11 cellular contexts compared by ENCODE assay signal in the genomic region with DNA sequence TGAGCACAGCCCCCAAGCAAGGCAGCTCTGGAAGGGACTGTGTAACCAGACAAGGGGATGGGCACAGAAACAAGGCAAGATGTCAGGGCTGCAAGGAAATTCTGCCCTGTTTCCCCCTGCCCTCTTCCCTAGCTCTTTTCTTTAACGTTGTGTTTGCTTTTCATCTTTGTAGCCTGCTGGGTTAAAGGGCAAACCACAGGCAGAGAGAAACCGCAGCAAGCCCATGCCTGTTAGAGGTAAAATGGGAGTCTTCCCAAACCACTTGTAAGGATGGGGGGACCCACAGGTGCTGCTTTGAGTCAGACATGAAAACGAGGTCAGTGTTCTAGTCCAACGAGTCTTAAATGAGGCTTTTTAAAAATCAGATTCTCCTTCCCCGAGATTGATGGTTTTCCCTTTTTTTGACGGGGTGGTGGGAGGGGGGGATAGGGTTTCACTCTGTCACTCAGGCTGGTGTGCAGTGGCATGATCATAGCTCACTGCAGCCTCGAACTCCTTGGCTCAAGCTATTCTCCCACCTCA. TPM values are rescaled to one million over a fixed set of nuclear protein-coding genes. Genes with fewer than 3 reads are reported as not detected.
DNase-seq lines count a peak whose midpoint lies in the region; ATAC-seq and TF ChIP-seq lines count a peak whose summit lies in the region.
"Had no signal": no experiment of that assay in that cellular context is flagged by ENCODE, and none has a peak within 500 bp of the region (broad histone marks: within the 10 kb centered on the region; RNA-seq: fewer than 3 reads in every experiment).

No MANE protein-coding gene starts in this region.

- no peaks in the 10 kb centered on the region for H3K9me3 Mint-ChIP-seq in activated T-helper 2 cell treated with anti-CD3 and anti-CD28 coated beads, Interferon-gamma antibody, Interleukin-2, Interleukin-4, amounts not matched to agents 10 μg/mL and 5 μg/mL and 100 μg/mL, durations not matched to agents 14 hours and 24 hours and 36 hours
- H3K9me3 Mint-ChIP-seq in naive thymus-derived CD4-positive, alpha-beta T cell, result no peaks in the 10 kb centered on the region

- H3K27ac ChIP-seq in naive thymus-derived CD4-positive, alpha-beta T cell (ENCODE audit: low read depth, low read length), result no peak overlapping the region
- peak overlapping the region in 2 of 8 donors; percentile 15 to 36 for H3K27ac ChIP-seq in spleen
- H3K27ac ChIP-seq: upper lobe of left lung had no signal

- WGBS in spleen, 5 donors, result 23 to 47% (median 32%) methylated on average over 7 of the region's 7 CpGs

- H3K27ac Mint-ChIP-seq in activated T-helper 2 cell treated with anti-CD3 and anti-CD28 coated beads, Interferon-gamma antibody, Interleukin-2, Interleukin-4, amounts not matched to agents 10 μg/mL and 5 μg/mL and 100 μg/mL, durations not matched to agents 14 hours and 24 hours and 36 hours, result peak overlapping the region; percentile 49
- H3K27ac Mint-ChIP-seq in naive thymus-derived CD4-positive, alpha-beta T cell, result peak overlapping the region in 7 of 9 donors; percentile 17 to 90 (median 65)

- no peak for TF ChIP-seq CTCF in NB4 (IDR thresholded peaks at IDR 0.05; ENCODE audit: low read depth, low read length)
- no peak for TF ChIP-seq CTCF in spleen (IDR thresholded peaks at IDR 0.05 in 8 of 11, conservative IDR thresholded peaks at IDR 0.05 in 3 of 11)

- peaks cover 12% of the 10 kb centered on the region for H3K36me3 Mint-ChIP-seq in activated T-helper 2 cell treated with anti-CD3 and anti-CD28 coated beads, Interferon-gamma antibody, Interleukin-2, Interleukin-4, amounts not matched to agents 10 μg/mL and 5 μg/mL and 100 μg/mL, durations not matched to agents 14 hours and 24 hours and 36 hours (ENCODE audit: low read depth)
- H3K36me3 Mint-ChIP-seq in naive thymus-derived CD4-positive, alpha-beta T cell, result peaks cover 0 to 12% (median 0%) of the 10 kb centered on the region in 5 donors

- DNase-seq in Daoy (ENCODE audit: low read depth), result peak; percentile 46
- DNase-seq in NB4 (ENCODE audit: low read depth), result peak; percentile 7
- peak; percentile 16 for DNase-seq in activated T-helper 2 cell treated with anti-CD3 and anti-CD28 coated beads, Interferon-gamma antibody, Interleukin-2, Interleukin-4, amounts not matched to agents 10 μg/mL and 5 μg/mL and 100 μg/mL, durations not matched to agents 14 hours and 24 hours and 36 hours (ENCODE audit: low spot score)
- DNase-seq in naive thymus-derived CD4-positive, alpha-beta T cell, result peak in 4 of 9 donors; percentile 8 to 37 (median 14)
- no peak for DNase-seq in spleen
- DNase-seq in H7, result no peak
- DNase-seq: islet precursor cell, SW 1271, upper lobe of left lung had no signal

- H3K4me1 ChIP-seq in naive thymus-derived CD4-positive, alpha-beta T cell (ENCODE audit: control insufficient read depth in 2 of 2, insufficient read depth in 2 of 2, low read length in 2 of 2), result peaks cover 29 to 56% of the 10 kb centered on the region in 2 donors
- H3K4me1 ChIP-seq in spleen, result peaks cover 21 to 94% (median 66%) of the 10 kb centered on the region in 6 donors

- H3K4me3 Mint-ChIP-seq in activated T-helper 2 cell treated with anti-CD3 and anti-CD28 coated beads, Interferon-gamma antibody, Interleukin-2, Interleukin-4, amounts not matched to agents 10 μg/mL and 5 μg/mL and 100 μg/mL, durations not matched to agents 14 hours and 24 hours and 36 hours (ENCODE audit: low read depth), result peak overlapping the region; percentile 53
- peak overlapping the region; percentile 32 to 86 (median 76) for H3K4me3 Mint-ChIP-seq in naive thymus-derived CD4-positive, alpha-beta T cell

- ATAC-seq in naive thymus-derived CD4-positive, alpha-beta T cell, result peak; percentile 40
- ATAC-seq in HG03025 (IDR thresholded peaks at IDR 0.05; ENCODE audit: low FRiP score, unreplicated experiment), result no peak
- ATAC-seq in HG03139 (IDR thresholded peaks at IDR 0.05; ENCODE audit: unreplicated experiment), result no peak

- POLR2A ChIA-PET in naive thymus-derived CD4-positive, alpha-beta T cell (lab: Charles Lee), result interaction anchor here (1.3 kb wide), 1 partner anchor 63 kb away, joined by 3 read pairs; no protein-coding TSS in a partner anchor

- H3K4me3 ChIP-seq in NB4 (ENCODE audit: low read depth, low read length), result no peak overlapping the region
- no peak overlapping the region for H3K4me3 ChIP-seq in naive thymus-derived CD4-positive, alpha-beta T cell (ENCODE audit: low read length)
- H3K4me3 ChIP-seq in spleen, result no peak overlapping the region
- no peak overlapping the region for H3K4me3 ChIP-seq in H7 (ENCODE audit: insufficient read depth, low read depth, low read length)
- H3K4me3 ChIP-seq: upper lobe of left lung had no signal

- H3K27me3 ChIP-seq in naive thymus-derived CD4-positive, alpha-beta T cell (ENCODE audit: control insufficient read depth in 2 of 2, insufficient read depth in 2 of 2, low read length in 2 of 2), result no peaks in the 10 kb centered on the region
- H3K27me3 ChIP-seq in spleen (replicated peaks in 1 of 7) (no peaks in the 10 kb centered on the region), H7 (ENCODE audit: control insufficient read depth, insufficient read depth, low read length) (no peaks in the 10 kb centered on the region)
- H3K27me3 ChIP-seq: upper lobe of left lung had no signal

- TF ChIP-seq POLR2A in NB4 (IDR thresholded peaks at IDR 0.05; ENCODE audit: extremely low read depth, insufficient read length) (no peak), spleen (IDR thresholded peaks at IDR 0.05) (no peak)

- CTCF ChIA-PET in naive thymus-derived CD4-positive, alpha-beta T cell (lab: Charles Lee), result interaction anchor here (0.5 kb wide), 1 partner anchor 124 kb away, joined by 4 read pairs; no protein-coding TSS in a partner anchor

- H3K4me1 Mint-ChIP-seq in activated T-helper 2 cell treated with anti-CD3 and anti-CD28 coated beads, Interferon-gamma antibody, Interleukin-2, Interleukin-4, amounts not matched to agents 10 μg/mL and 5 μg/mL and 100 μg/mL, durations not matched to agents 14 hours and 24 hours and 36 hours (ENCODE audit: low read depth), result peaks cover 57% of the 10 kb centered on the region
- H3K4me1 Mint-ChIP-seq in naive thymus-derived CD4-positive, alpha-beta T cell, result peaks cover 21 to 72% (median 58%) of the 10 kb centered on the region in 7 donors

- H3K9me3 ChIP-seq in naive thymus-derived CD4-positive, alpha-beta T cell (ENCODE audit: control insufficient read depth in 2 of 3, low read length in 3 of 3), result no peaks in the 10 kb centered on the region
- no peaks in the 10 kb centered on the region for H3K9me3 ChIP-seq in spleen
- H3K9me3 ChIP-seq: upper lobe of left lung had no signal

- no peaks in the 10 kb centered on the region for H3K36me3 ChIP-seq in naive thymus-derived CD4-positive, alpha-beta T cell (ENCODE audit: control insufficient read depth in 2 of 3, insufficient read depth in 3 of 3, low read length in 3 of 3)
- no peaks in the 10 kb centered on the region for H3K36me3 ChIP-seq in spleen
- no peaks in the 10 kb centered on the region for H3K36me3 ChIP-seq in H7 (replicated peaks; ENCODE audit: control insufficient read depth, insufficient read depth, low read length)
- H3K36me3 ChIP-seq: upper lobe of left lung had no signal

- H3K27me3 Mint-ChIP-seq in activated T-helper 2 cell treated with anti-CD3 and anti-CD28 coated beads, Interferon-gamma antibody, Interleukin-2, Interleukin-4, amounts not matched to agents 10 μg/mL and 5 μg/mL and 100 μg/mL, durations not matched to agents 14 hours and 24 hours and 36 hours (ENCODE audit: low read depth), result peaks cover 2% of the 10 kb centered on the region
- H3K27me3 Mint-ChIP-seq in naive thymus-derived CD4-positive, alpha-beta T cell, result peaks cover 0 to 37% (median 0%) of the 10 kb centered on the region in 5 donors

- intact Hi-C loops in activated T-helper 2 cell treated with anti-CD3 and anti-CD28 coated beads, Interferon-gamma antibody, Interleukin-2, Interleukin-4, amounts not matched to agents 10 μg/mL and 5 μg/mL and 100 μg/mL, durations not matched to agents 14 hours and 24 hours and 36 hours (cut with micrococcal nuclease), result loop anchor here (10.0 kb wide), 1 partner anchor 52 kb away; no protein-coding TSS in a partner anchor
- intact Hi-C loops in naive thymus-derived CD4-positive, alpha-beta T cell (cut with micrococcal nuclease), result loop anchor here in 1 of 2 donors (1.0 kb wide), 1 partner anchor 12 kb away; no protein-coding TSS in a partner anchor
- intact Hi-C loops in spleen (cut with DNase I; ENCODE audit: low total_unique reads), result no loop called here

RNA-seq across cellular contexts. Expression of gene TGFBR3, which starts 13.3 kb away (rescaled TPM):
- 1.6 and 20.5 TPM in 2 replicates for total RNA-seq in Daoy (2014; rRNA removed; shearing (Covaris generic))
- 28.0 and 29.9 TPM in 2 replicates for total RNA-seq in activated T-helper 2 cell treated with anti-CD3 and anti-CD28 coated beads, Interferon-gamma antibody, Interleukin-2, Interleukin-4, amounts not matched to agents 10 μg/mL and 5 μg/mL and 100 μg/mL, durations not matched to agents 14 hours and 24 hours and 36 hours
- total RNA-seq in naive thymus-derived CD4-positive, alpha-beta T cell, result 10 to 100 TPM; 10.1 to 36.3 (median 18.5) TPM
- 10 to 100 TPM in 1 of 2 donors, 1 to 10 TPM in 1; 9.4 to 11.4 TPM for polyA plus RNA-seq in naive thymus-derived CD4-positive, alpha-beta T cell
- 100 to 1,000 TPM; 147 to 254 (median 185) TPM for total RNA-seq in spleen
- 10 to 100 TPM in 1 of 3 donors, 1 to 10 TPM in 2; 5.2 to 15.4 (median 8.1) TPM for polyA plus RNA-seq in spleen
- 2.3 and 2.4 TPM in 2 replicates for total RNA-seq in H7 (2014; rRNA removed; shearing (Covaris generic))

Comparison
In these comparisons a context has a peak if more than half of its experiments do, and no peak if none do; other contexts are left out.
1. DNase-seq: peak in Daoy (single experiment), NB4 (single experiment) and activated T-helper 2 cell treated with anti-CD3 and anti-CD28 coated beads, Interferon-gamma antibody, Interleukin-2, Interleukin-4, amounts not matched to agents 10 μg/mL and 5 μg/mL and 100 μg/mL, durations not matched to agents 14 hours and 24 hours and 36 hours (single experiment); none in spleen (single experiment) and H7 (single experiment).